In the genomic region with DNA sequence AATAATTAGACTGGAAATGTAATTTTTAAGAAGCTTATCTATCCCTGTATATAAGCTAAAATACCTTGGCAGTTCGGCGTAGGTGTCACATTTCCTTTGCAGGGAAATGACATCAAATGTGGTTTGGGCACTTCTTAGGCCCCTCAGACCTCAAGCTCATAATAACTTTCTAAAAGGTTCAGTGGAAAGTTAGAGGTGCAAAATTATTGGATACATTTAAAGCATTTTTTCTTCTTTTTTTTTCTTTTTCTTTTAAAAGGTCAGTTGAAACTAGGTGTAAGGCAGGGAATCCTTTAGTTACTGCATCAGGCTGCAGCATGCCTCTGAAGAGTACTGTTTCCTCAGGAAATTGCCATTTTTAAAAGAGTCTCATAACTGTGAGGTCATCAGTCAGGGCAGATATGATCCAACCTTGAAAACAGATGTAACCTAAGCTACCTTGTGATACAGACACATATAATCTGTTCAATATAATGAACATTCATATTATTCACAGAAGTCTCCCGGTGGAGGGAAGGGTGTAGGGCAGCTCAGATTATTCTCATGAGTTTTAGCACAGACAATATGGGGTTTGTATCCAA, we compare ENCODE assay signal across 10 cellular contexts. TPM values are rescaled to one million over a fixed set of nuclear protein-coding genes. Genes with fewer than 3 reads are reported as not detected.
A peak's percentile ranks its signal among the peaks of the same experiment; 100 is the strongest.
DNase-seq lines count a peak whose midpoint lies in the region; ATAC-seq, FAIRE-seq and TF ChIP-seq lines count a peak whose summit lies in the region.
"Had no signal": no experiment of that assay in that cellular context is flagged by ENCODE, and none has a peak within 500 bp of the region (broad histone marks: within the 10 kb centered on the region; RNA-seq: fewer than 3 reads in every experiment).

No MANE protein-coding gene starts in this region.

- WGBS in transverse colon (ENCODE audit: low coverage in 1 of 2), 2 donors: 69 to 70% methylated on average over 2 to 3 of the region's 3 CpGs

- H3K4me3 ChIP-seq in RWPE2 (ENCODE audit: severe bottlenecking): no peak overlapping the region
- H3K4me3 ChIP-seq in bronchial epithelial cell (ENCODE audit: low read depth, low read length): no peak overlapping the region
- no peak overlapping the region for H3K4me3 ChIP-seq in transverse colon
- H3K4me3 ChIP-seq: esophagus muscularis mucosa had no signal

- TF ChIP-seq POLR2A in transverse colon (IDR thresholded peaks at IDR 0.05): no peak

- intact Hi-C loops in transverse colon (cut with DNase I; ENCODE audit: low total_unique reads): no loop called here

- DNase-seq in activated gamma-delta T cell treated with Interleukin-2 at 50 U/mL for 16 hours (peak; percentile 32), activated gamma-delta T cell (lab: John Stamatoyannopoulos, UW) (no peak), RWPE2 (ENCODE audit: low spot score) (no peak), bronchial epithelial cell (ENCODE audit: low read depth) (peak; percentile 10), transverse colon (no peak), superior temporal gyrus (ENCODE audit: extremely low spot score) (no peak), SW 1271 (lab: John Stamatoyannopoulos, UW) (no peak)
- DNase-seq: NCI-H510A had no signal

- no peak for TF ChIP-seq EP300 in transverse colon (IDR thresholded peaks at IDR 0.05; ENCODE audit: low read depth)

- no peaks in the 10 kb centered on the region for H3K27me3 ChIP-seq in RWPE2 (ENCODE audit: insufficient read depth, poor library complexity, severe bottlenecking)
- H3K27me3 ChIP-seq in bronchial epithelial cell (ENCODE audit: control insufficient read depth, insufficient read depth, low read length): no peaks in the 10 kb centered on the region
- no peaks in the 10 kb centered on the region for H3K27me3 ChIP-seq in transverse colon
- H3K27me3 ChIP-seq: esophagus muscularis mucosa had no signal

- peak overlapping the region; percentile 76 for H3K27ac Mint-ChIP-seq in stimulated activated memory B cell treated with anti-CD40 and anti-IgM and Interleukin-4, amounts not matched to agents 10 μg/mL and 1 μg/mL and 100 μg/mL, for 72 hours

- H3K36me3 ChIP-seq in RWPE2 (ENCODE audit: low read depth): peaks cover 13% of the 10 kb centered on the region; the same call in 1 of the 2 replicates
- no peaks in the 10 kb centered on the region for H3K36me3 ChIP-seq in bronchial epithelial cell (ENCODE audit: control insufficient read depth, insufficient read depth, low read length)
- no peaks in the 10 kb centered on the region for H3K36me3 ChIP-seq in transverse colon

- H3K36me3 Mint-ChIP-seq in stimulated activated memory B cell treated with anti-CD40 and anti-IgM and Interleukin-4, amounts not matched to agents 10 μg/mL and 1 μg/mL and 100 μg/mL, for 72 hours: peaks cover 41% of the 10 kb centered on the region

- H3K27ac ChIP-seq in RWPE2 (ENCODE audit: poor library complexity, severe bottlenecking) (no peak overlapping the region), transverse colon (peak overlapping the region in 1 of 4 donors; percentile 13)
- H3K27ac ChIP-seq: esophagus muscularis mucosa had no signal

- no peak for FAIRE-seq in bronchial epithelial cell (lab: Jason Lieb, UNC)

- peak overlapping the region; percentile 27 for H3K4me3 Mint-ChIP-seq in stimulated activated memory B cell treated with anti-CD40 and anti-IgM and Interleukin-4, amounts not matched to agents 10 μg/mL and 1 μg/mL and 100 μg/mL, for 72 hours

- in situ Hi-C loops in transverse colon (cut with MboI; ENCODE audit: low pct_ligation_motif_present in 1 of 4, low pct_unique_long_range_greater_than_20kb in 1 of 4, low sequenced_read_pairs in 3 of 4): no loop called here

- peak; percentile 23; the same call in 1 of the 3 replicates for ATAC-seq in RWPE2 (ENCODE audit: low read depth)
- peak; percentile 42 for ATAC-seq in stimulated activated memory B cell treated with anti-CD40 and anti-IgM and Interleukin-4, amounts not matched to agents 10 μg/mL and 1 μg/mL and 100 μg/mL, for 72 hours

- H3K4me1 ChIP-seq in RWPE2 (ENCODE audit: insufficient read depth, poor library complexity, severe bottlenecking) (peaks cover 6% of the 10 kb centered on the region), transverse colon (peaks cover 24 to 66% (median 28%) of the 10 kb centered on the region in 4 donors)

- no peaks in the 10 kb centered on the region for H3K9me3 Mint-ChIP-seq in stimulated activated memory B cell treated with anti-CD40 and anti-IgM and Interleukin-4, amounts not matched to agents 10 μg/mL and 1 μg/mL and 100 μg/mL, for 72 hours

- no peaks in the 10 kb centered on the region for H3K27me3 Mint-ChIP-seq in stimulated activated memory B cell treated with anti-CD40 and anti-IgM and Interleukin-4, amounts not matched to agents 10 μg/mL and 1 μg/mL and 100 μg/mL, for 72 hours

- H3K4me1 Mint-ChIP-seq in stimulated activated memory B cell treated with anti-CD40 and anti-IgM and Interleukin-4, amounts not matched to agents 10 μg/mL and 1 μg/mL and 100 μg/mL, for 72 hours: peaks cover 63% of the 10 kb centered on the region

- TF ChIP-seq CTCF in RWPE2 (IDR thresholded peaks at IDR 0.05; ENCODE audit: poor library complexity, severe bottlenecking) (no peak), bronchial epithelial cell (IDR thresholded peaks at IDR 0.05; ENCODE audit: insufficient read depth, low read length, severe bottlenecking) (no peak), transverse colon (IDR thresholded peaks at IDR 0.05) (no peak)

- no peaks in the 10 kb centered on the region for H3K9me3 ChIP-seq in RWPE2 (ENCODE audit: severe bottlenecking)
- no peaks in the 10 kb centered on the region for H3K9me3 ChIP-seq in transverse colon
- H3K9me3 ChIP-seq: esophagus muscularis mucosa had no signal

RNA-seq across cellular contexts. Expression of a gene that starts 4.8 kb away (rescaled TPM):
- total RNA-seq in bronchial epithelial cell (26.6 and 30.6 TPM in 2 replicates), transverse colon (10 to 100 TPM in 3 of 4 donors, 1 to 10 TPM in 1; 8.6 to 71.9 (median 53.8) TPM)

Comparison
In these comparisons a context has a peak if more than half of its experiments do, and no peak if none do; other contexts are left out.
1. DNase-seq: peak in activated gamma-delta T cell treated with Interleukin-2 at 50 U/mL for 16 hours (single experiment) and bronchial epithelial cell (single experiment); none in activated gamma-delta T cell (single experiment), RWPE2 (single experiment), transverse colon (single experiment), superior temporal gyrus (single experiment) and SW 1271 (0 of 2).